Comparison of ENCODE assay signal across 8 cellular contexts in the genomic region with DNA sequence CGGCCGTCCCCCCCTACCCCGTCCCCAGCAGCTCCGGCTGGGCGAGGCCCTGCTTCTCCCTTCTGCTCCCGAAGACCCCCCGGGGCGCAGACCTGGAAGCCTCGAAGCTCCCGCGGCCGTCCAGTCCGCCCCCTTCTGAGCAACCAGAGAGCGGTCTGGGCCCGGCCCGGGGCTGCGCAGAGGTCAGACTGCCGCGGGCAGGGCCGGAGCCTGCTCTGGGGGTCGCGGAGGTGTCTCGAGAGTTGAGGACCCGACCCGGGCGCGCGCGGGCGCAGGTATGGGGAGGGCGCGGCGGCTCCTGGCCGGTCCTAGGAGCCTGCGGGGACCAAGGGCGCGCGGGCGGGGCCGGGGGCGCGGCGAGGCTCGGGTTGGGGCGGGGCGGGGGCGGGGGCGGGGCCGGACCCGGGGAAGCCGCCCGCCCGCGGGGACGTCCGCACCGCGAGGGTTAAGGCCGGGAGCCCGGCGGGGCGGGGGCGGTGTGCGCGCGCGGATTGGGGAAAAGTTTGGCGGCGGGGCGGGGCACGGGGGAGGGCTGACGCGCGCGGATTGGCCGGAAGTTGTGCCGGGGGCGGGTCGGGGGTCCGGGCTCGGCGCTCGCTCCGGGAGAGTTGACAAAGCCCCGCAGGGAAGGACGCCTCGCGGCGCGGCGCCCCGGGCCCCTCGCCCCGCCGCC. TPM values are rescaled to one million over a fixed set of nuclear protein-coding genes. Genes with fewer than 3 reads are reported as not detected.
DNase-seq lines count a peak whose midpoint lies in the region; ATAC-seq and TF ChIP-seq lines count a peak whose summit lies in the region.

A gene with protein sequence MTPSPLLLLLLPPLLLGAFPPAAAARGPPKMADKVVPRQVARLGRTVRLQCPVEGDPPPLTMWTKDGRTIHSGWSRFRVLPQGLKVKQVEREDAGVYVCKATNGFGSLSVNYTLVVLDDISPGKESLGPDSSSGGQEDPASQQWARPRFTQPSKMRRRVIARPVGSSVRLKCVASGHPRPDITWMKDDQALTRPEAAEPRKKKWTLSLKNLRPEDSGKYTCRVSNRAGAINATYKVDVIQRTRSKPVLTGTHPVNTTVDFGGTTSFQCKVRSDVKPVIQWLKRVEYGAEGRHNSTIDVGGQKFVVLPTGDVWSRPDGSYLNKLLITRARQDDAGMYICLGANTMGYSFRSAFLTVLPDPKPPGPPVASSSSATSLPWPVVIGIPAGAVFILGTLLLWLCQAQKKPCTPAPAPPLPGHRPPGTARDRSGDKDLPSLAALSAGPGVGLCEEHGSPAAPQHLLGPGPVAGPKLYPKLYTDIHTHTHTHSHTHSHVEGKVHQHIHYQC (plus strand): TSS at position 605 of the 673 bp plus-strand sequence. CDS start 860 bp downstream, outside the sequence.

- H2AFZ ChIP-seq in KMS-11 (ENCODE audit: low read depth) = peak within 1 kb of the TSS; percentile 47; the same call in 1 of the 2 replicates

- H3K9me3 Mint-ChIP-seq in brain = peaks cover 0 to 8% (median 6%) of the 10 kb centered on the region in 5 experiments

- H3K4me3 ChIP-seq in KMS-11 (IDR thresholded peaks at IDR 0.05; ENCODE audit: insufficient read depth, low read depth, low read length) = no peak within 1 kb of the TSS
- H3K4me3 ChIP-seq in iPS-18a (ENCODE audit: low read length) = peak within 1 kb of the TSS; percentile 51
- H3K4me3 ChIP-seq in skeletal muscle satellite cell (ENCODE audit: low read length) = peak within 1 kb of the TSS; percentile 74

- H3K79me2 ChIP-seq in KMS-11 (ENCODE audit: insufficient read depth, low read depth) = no peaks in the 10 kb centered on the region

- H3K4me1 ChIP-seq in KMS-11 (ENCODE audit: low read depth, poor library complexity, severe bottlenecking) = no peaks in the 10 kb centered on the region
- H3K4me1 ChIP-seq in iPS-18a (ENCODE audit: control insufficient read depth, low read depth, low read length) = peaks cover 4% of the 10 kb centered on the region
- peaks cover 21% of the 10 kb centered on the region for H3K4me1 ChIP-seq in skeletal muscle satellite cell (ENCODE audit: control insufficient read depth, insufficient read depth, low read length)

- no peak within 1 kb of the TSS for H3K27ac Mint-ChIP-seq in brain

- DNase-seq in AG20443 (ENCODE audit: low spot score) = peak; percentile 98
- no peak for DNase-seq in DMS79 (lab: John Stamatoyannopoulos, UW)

- peak within 1 kb of the TSS; percentile 78 to 86 (median 82) for H3K4me3 Mint-ChIP-seq in brain

- H3K9ac ChIP-seq in KMS-11 (peak within 1 kb of the TSS; percentile 30; the same call in 1 of the 2 replicates), iPS-18a (ENCODE audit: low read length) (no peak within 1 kb of the TSS), skeletal muscle satellite cell (ENCODE audit: low read depth, low read length) (peak within 1 kb of the TSS; percentile 53)

- peaks cover 35% of the 10 kb centered on the region for H3K27me3 Mint-ChIP-seq in brain

- H4K20me1 ChIP-seq in KMS-11 (ENCODE audit: insufficient read depth) = no peaks in the 10 kb centered on the region

- H3K27me3 ChIP-seq in KMS-11 (ENCODE audit: insufficient read depth, low read depth) = peaks cover 13% of the 10 kb centered on the region; the same call in 1 of the 2 replicates
- H3K27me3 ChIP-seq in iPS-18a (ENCODE audit: control insufficient read depth, insufficient read depth, low read length) = peaks cover 56% of the 10 kb centered on the region
- peaks cover 24% of the 10 kb centered on the region for H3K27me3 ChIP-seq in skeletal muscle satellite cell (ENCODE audit: control insufficient read depth, insufficient read depth, low read length)

- peaks cover 24% of the 10 kb centered on the region for H3K4me1 Mint-ChIP-seq in brain

- H3K36me3 ChIP-seq in KMS-11 (ENCODE audit: insufficient read depth) (no peaks in the 10 kb centered on the region), iPS-18a (ENCODE audit: control insufficient read depth, low read depth, low read length) (no peaks in the 10 kb centered on the region), skeletal muscle satellite cell (ENCODE audit: insufficient read depth, low read length) (peaks cover 6% of the 10 kb centered on the region)

- TF ChIP-seq CTCF in KMS-11 (conservative IDR thresholded peaks at IDR 0.05; ENCODE audit: low read depth, low read length) = no peak
- TF ChIP-seq CTCF in VCaP (conservative IDR thresholded peaks at IDR 0.05) = no peak
- TF ChIP-seq CTCF in brain (conservative IDR thresholded peaks at IDR 0.05) = no peak

- H3K27ac ChIP-seq in KMS-11 (no peak within 1 kb of the TSS), VCaP (peak within 1 kb of the TSS; percentile 82), iPS-18a (ENCODE audit: low read length) (no peak within 1 kb of the TSS)

- H3K36me3 Mint-ChIP-seq in brain = peaks cover 7% of the 10 kb centered on the region

- H3K4me2 ChIP-seq in KMS-11 = no peak within 1 kb of the TSS
- H3K4me2 ChIP-seq in skeletal muscle satellite cell (ENCODE audit: low read length) = peak within 1 kb of the TSS; percentile 97

- no peaks in the 10 kb centered on the region for H3K9me3 ChIP-seq in iPS-18a (ENCODE audit: control insufficient read depth, low read depth, low read length)
- H3K9me3 ChIP-seq in skeletal muscle satellite cell (replicated peaks; ENCODE audit: low read length) = no peaks in the 10 kb centered on the region

- peak; percentile 44 for ATAC-seq in GM19397 (IDR thresholded peaks at IDR 0.05; ENCODE audit: unreplicated experiment)

RNA-seq across cellular contexts. Expression of the gene that starts here (rescaled TPM):
- 14.7 TPM for polyA plus RNA-seq in brain (ENCODE audit: insufficient read depth, low read depth, low replicate concordance)
- 14.2 and 19.9 TPM in 2 replicates for total RNA-seq in skeletal muscle satellite cell (2012; rRNA removed)
